In the genomic region with DNA sequence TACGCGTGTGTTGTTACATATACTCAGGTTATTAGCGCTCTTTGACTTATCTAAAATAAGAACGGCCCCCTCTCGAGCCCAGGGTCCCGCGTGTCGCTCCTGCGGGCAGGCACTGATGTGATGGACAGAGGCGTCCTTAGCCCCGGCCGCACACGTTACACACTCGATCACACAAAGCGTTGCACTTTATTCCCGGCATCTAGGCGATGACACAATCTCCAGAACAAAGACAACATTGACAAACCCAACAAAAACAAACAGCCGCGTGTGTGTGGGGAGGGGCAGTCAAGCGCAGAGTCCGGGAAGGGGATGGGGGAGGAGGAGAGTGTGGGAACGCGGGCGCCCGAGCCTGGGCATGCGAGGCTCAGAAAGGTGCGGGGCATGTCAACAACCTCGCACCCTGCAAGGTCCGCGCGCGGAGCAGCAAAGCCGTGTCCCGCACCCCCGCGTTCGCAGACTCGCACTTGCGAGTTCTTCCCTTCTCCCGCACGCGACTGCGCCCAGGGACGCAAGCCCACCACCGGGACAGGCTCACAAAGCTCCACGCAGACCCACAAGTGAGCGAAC, we compare ENCODE assay signal across 8 cellular contexts. TPM values are rescaled to one million over a fixed set of nuclear protein-coding genes. Genes with fewer than 3 reads are reported as not detected.
DNase-seq lines count a peak whose midpoint lies in the region; ATAC-seq, FAIRE-seq and TF ChIP-seq lines count a peak whose summit lies in the region.

No MANE protein-coding gene starts in this region.

- H3K36me3 ChIP-seq in GM12878 (ENCODE audit: control insufficient read depth in 2 of 2, insufficient read depth in 2 of 2, low read length in 1 of 2) (no peaks in the 10 kb centered on the region), prostate gland (peaks cover 0 to 4% of the 10 kb centered on the region in 2 donors)

- H3K79me2 ChIP-seq in GM12878 (ENCODE audit: control insufficient read depth, insufficient read depth, low read length): no peaks in the 10 kb centered on the region

- H3K4me2 ChIP-seq in GM12878 (ENCODE audit: control insufficient read depth, insufficient read depth): peak overlapping the region; percentile 75

- H3K9ac ChIP-seq in GM12878 (ENCODE audit: control insufficient read depth, insufficient read depth, low read length): peak overlapping the region; percentile 8; the same call in 1 of the 2 replicates

- TF ChIP-seq RAD21 in GM12878 (IDR thresholded peaks at IDR 0.05; ENCODE audit: insufficient read depth, low read depth, low read length): no peak

- peaks cover 14% of the 10 kb centered on the region for H3K4me1 ChIP-seq in GM12878 (ENCODE audit: control insufficient read depth, insufficient read depth, low read length)
- H3K4me1 ChIP-seq in prostate gland (replicated peaks): peaks cover 14% of the 10 kb centered on the region

- intact Hi-C loops in GM12878 (cut with micrococcal nuclease; ENCODE audit: unreplicated experiment) (no loop called here), prostate gland (cut with DNase I) (loop anchor here (2.0 kb wide), 1 partner anchor 34 kb away; no protein-coding TSS in a partner anchor)

- TF ChIP-seq CTCF in GM12878 (IDR thresholded peaks at IDR 0.05 in 2 of 3, conservative IDR thresholded peaks at IDR 0.05 in 1 of 3; ENCODE audit: control insufficient read depth in 2 of 3, extremely low read depth in 1 of 3, insufficient read depth in 1 of 3, low read depth in 3 of 3, low read length in 3 of 3): no peak
- peak in 1 of 4 experiments; percentile 1 for TF ChIP-seq CTCF in prostate gland (IDR thresholded peaks at IDR 0.05)

- ATAC-seq in GM12878: peak; percentile 23
- ATAC-seq in GM21423 (IDR thresholded peaks at IDR 0.05; ENCODE audit: unreplicated experiment): no peak

- POLR2A ChIA-PET in GM12878 (lab: Charles Lee): no interaction called here

- no peak for TF ChIP-seq POLR2A in GM12878 (IDR thresholded peaks at IDR 0.05; ENCODE audit: low read depth, low read length)
- TF ChIP-seq POLR2A in prostate gland (IDR thresholded peaks at IDR 0.05): peak; percentile 70

- CTCF ChIA-PET in GM12878 (lab: Yijun Ruan, JAX): interaction anchor here (1.1 kb wide), 1 partner anchor 13 kb away, joined by 4 read pairs; no protein-coding TSS in a partner anchor

- TF ChIP-seq EP300 in GM12878 (IDR thresholded peaks at IDR 0.05; ENCODE audit: borderline replicate concordance in 1 of 2, control insufficient read depth in 1 of 2, low read depth in 2 of 2, low read length in 2 of 2): no peak

- in situ Hi-C loops in GM12878 (cut with MboI): no loop called here

- FAIRE-seq in GM12878 (lab: Jason Lieb, UNC): no peak

- 7% methylated on average over 47 of the region's 47 CpGs for WGBS in GM12878 (ENCODE audit: insufficient coverage, insufficient replicate concordance, low lambda C conversion rate, missing lambda C conversion rate)
- WGBS in prostate gland: 1% methylated on average over 45 of the region's 47 CpGs

- no peaks in the 10 kb centered on the region for H4K20me1 ChIP-seq in GM12878 (ENCODE audit: control insufficient read depth, insufficient read depth)

- peak overlapping the region; percentile 34; the same call in 1 of the 2 replicates for H3K4me3 ChIP-seq in GM12878
- peak overlapping the region; percentile 71 to 80 for H3K4me3 ChIP-seq in prostate gland

- SMC1A ChIA-PET in GM12878 (lab: Charles Lee; ENCODE audit: uncharacterized antibody, unreplicated experiment): no interaction called here

- peak overlapping the region; percentile 15 for H2AFZ ChIP-seq in GM12878 (ENCODE audit: control insufficient read depth, low read depth, low read length)

- H3K27ac ChIP-seq in GM12878 (ENCODE audit: control insufficient read depth, insufficient read depth): no peak overlapping the region
- peak overlapping the region; percentile 94 to 98 for H3K27ac ChIP-seq in prostate gland

- H3K9me3 ChIP-seq in GM12878 (replicated peaks; ENCODE audit: control insufficient read depth, insufficient read depth, low read length) (no peaks in the 10 kb centered on the region), prostate gland (no peaks in the 10 kb centered on the region)

- RAD21 ChIA-PET in GM12878 (lab: Charles Lee; ENCODE audit: unreplicated experiment): interaction anchor here (1.2 kb wide), 1 partner anchor 42 kb away, joined by 4 read pairs; no protein-coding TSS in a partner anchor

- no TSS peak for BruUV-seq in GM12878 (replicated peaks; lab: Mats Ljungman, UMichigan)

- peak; percentile 79 for DNase-seq in ELF-1 (ENCODE audit: low read depth, low spot score)
- DNase-seq in NCI-H2227 treated with DMSO at 0.1 percent for 48 hours (lab: John Stamatoyannopoulos, UW): peak; percentile 34
- no peak for DNase-seq in GM12878 (ENCODE audit: low read depth, low spot score)
- DNase-seq in hypothalamus (lab: John Stamatoyannopoulos, UW): peak in 50 of 51 donors; percentile 35 to 94 (median 82)
- peak; percentile 93 for DNase-seq in prostate gland (ENCODE audit: low spot score)
- DNase-seq in AG20443 (ENCODE audit: low spot score): no peak
- no peak for DNase-seq in NCI-H1092 treated with DMSO at 0.1 percent for 48 hours (lab: John Stamatoyannopoulos, UW)

- H3K27me3 ChIP-seq in GM12878 (replicated peaks in 1 of 2; ENCODE audit: control insufficient read depth in 2 of 2, insufficient read depth in 2 of 2, low read length in 1 of 2): peaks cover 14 to 24% of the 10 kb centered on the region in 2 experiments
- no peaks in the 10 kb centered on the region for H3K27me3 ChIP-seq in prostate gland (replicated peaks; ENCODE audit: insufficient read depth)

RNA-seq across cellular contexts. Expression of a gene that starts 0.5 kb away (rescaled TPM):
- total RNA-seq in GM12878 (2013; cell fraction: nucleolus; rRNA removed): 1.3 and 1.4 TPM in 2 replicates
- 0.05 TPM in 1 of 2 replicates, not detected in the other for total RNA-seq in GM12878 (2014; rRNA removed)
- not detected in 2 replicates for total RNA-seq in GM12878 (2014; rRNA removed; fragmentation: Illumina TruSeq; extraction: Trizol)
- 0.28 TPM in 1 of 2 replicates, not detected in the other for total RNA-seq in GM12878 (2021)
- not detected for polyA plus RNA-seq in GM12878 (2011; ENCODE audit: low read depth)
- 4.6 and 7.5 TPM in 2 replicates for polyA plus RNA-seq in GM12878 (2011; rRNA removed)
- polyA plus RNA-seq in GM12878 (2011; cell fraction: cytosol; rRNA removed): 7.8 and 9.4 TPM in 2 replicates
- 4.4 and 8.5 TPM in 2 replicates for polyA plus RNA-seq in GM12878 (2011; cell fraction: nucleus; rRNA removed)
- 0.18 and 0.55 TPM in 2 replicates for polyA plus RNA-seq in GM12878 (2012)
- 0.13 TPM in 1 of 2 replicates, not detected in the other for polyA plus RNA-seq in GM12878 (2014; fragmentation: Illumina TruSeq; extraction: Trizol)
- under 1 TPM in 1 of 2 experiments, not detected in 1; 0.19 TPM for polyA plus RNA-seq in GM12878 (2014; fragmentation: Nextera tagmentation; extraction: Ambion mirVana)
- polyA plus RNA-seq in GM12878 (2014; rRNA removed): not detected in 2 replicates
- polyA plus RNA-seq in GM12878 (2016; fragmentation: Nextera tagmentation; extraction: Ambion mirVana): under 1 TPM; 0.13 to 0.44 TPM
- polyA minus RNA-seq in GM12878 (2011; rRNA and poly(A)+ RNA removed): 6.3 and 7.3 TPM in 2 replicates
- polyA minus RNA-seq in GM12878 (2011; cell fraction: cytosol; rRNA and poly(A)+ RNA removed): 10.4 and 11.4 TPM in 2 replicates
- polyA minus RNA-seq in GM12878 (2011; cell fraction: nucleus; rRNA and poly(A)+ RNA removed): 2.4 and 3.7 TPM in 2 replicates
- 100 to 1,000 TPM in 1 of 2 donors, 10 to 100 TPM in 1; 85.1 to 132 TPM for total RNA-seq in prostate gland

RNA-seq across cellular contexts. Expression of a gene that starts 8.5 kb away (rescaled TPM):
- 16.4 and 17.7 TPM in 2 replicates for total RNA-seq in GM12878 (2013; cell fraction: nucleolus; rRNA removed)
- total RNA-seq in GM12878 (2014; rRNA removed): 46.9 and 52.3 TPM in 2 replicates
- total RNA-seq in GM12878 (2014; rRNA removed; fragmentation: Illumina TruSeq; extraction: Trizol): 44.0 and 50.2 TPM in 2 replicates
- 32.5 and 38.3 TPM in 2 replicates for total RNA-seq in GM12878 (2021)
- 31.8 TPM for polyA plus RNA-seq in GM12878 (2011; ENCODE audit: low read depth)
- polyA plus RNA-seq in GM12878 (2011; rRNA removed): 66.4 and 81.0 TPM in 2 replicates
- polyA plus RNA-seq in GM12878 (2011; cell fraction: cytosol; rRNA removed): 106 and 113 TPM in 2 replicates
- polyA plus RNA-seq in GM12878 (2011; cell fraction: nucleus; rRNA removed): 18.1 and 20.0 TPM in 2 replicates
- 33.8 and 37.6 TPM in 2 replicates for polyA plus RNA-seq in GM12878 (2012)
- 53.6 and 74.5 TPM in 2 replicates for polyA plus RNA-seq in GM12878 (2014; fragmentation: Illumina TruSeq; extraction: Trizol)
- polyA plus RNA-seq in GM12878 (2014; fragmentation: Nextera tagmentation; extraction: Ambion mirVana): 10 to 100 TPM; 70.8 to 85.6 TPM
- 62.9 and 77.3 TPM in 2 replicates for polyA plus RNA-seq in GM12878 (2014; rRNA removed)
- 10 to 100 TPM; 52.4 to 54.4 TPM for polyA plus RNA-seq in GM12878 (2016; fragmentation: Nextera tagmentation; extraction: Ambion mirVana)
- 46.1 and 62.1 TPM in 2 replicates for polyA minus RNA-seq in GM12878 (2011; rRNA and poly(A)+ RNA removed)
- polyA minus RNA-seq in GM12878 (2011; cell fraction: cytosol; rRNA and poly(A)+ RNA removed): 15.3 and 18.2 TPM in 2 replicates
- polyA minus RNA-seq in GM12878 (2011; cell fraction: nucleus; rRNA and poly(A)+ RNA removed): 7.3 and 8.8 TPM in 2 replicates
- 10 to 100 TPM; 26.6 to 48.0 TPM for total RNA-seq in prostate gland

RNA-seq across cellular contexts. Expression of a gene that starts 13.1 kb away (rescaled TPM):
- 9.6 and 10.3 TPM in 2 replicates for total RNA-seq in GM12878 (2013; cell fraction: nucleolus; rRNA removed)
- total RNA-seq in GM12878 (2014; rRNA removed): 19.6 and 25.8 TPM in 2 replicates
- 9.8 and 13.5 TPM in 2 replicates for total RNA-seq in GM12878 (2014; rRNA removed; fragmentation: Illumina TruSeq; extraction: Trizol)
- total RNA-seq in GM12878 (2021): 53.1 and 56.1 TPM in 2 replicates
- polyA plus RNA-seq in GM12878 (2011; ENCODE audit: low read depth): 41.6 TPM
- polyA plus RNA-seq in GM12878 (2011; rRNA removed): 12.9 and 20.0 TPM in 2 replicates
- polyA plus RNA-seq in GM12878 (2011; cell fraction: cytosol; rRNA removed): 93.0 and 97.8 TPM in 2 replicates
- polyA plus RNA-seq in GM12878 (2011; cell fraction: nucleus; rRNA removed): 54.6 and 56.5 TPM in 2 replicates
- 78.3 and 89.7 TPM in 2 replicates for polyA plus RNA-seq in GM12878 (2012)
- 6.0 TPM in 1 of 2 replicates, not detected in the other for polyA plus RNA-seq in GM12878 (2014; fragmentation: Illumina TruSeq; extraction: Trizol)
- polyA plus RNA-seq in GM12878 (2014; fragmentation: Nextera tagmentation; extraction: Ambion mirVana): 10 to 100 TPM in 1 of 2 experiments, 1 to 10 TPM in 1; 5.9 to 25.7 TPM
- polyA plus RNA-seq in GM12878 (2014; rRNA removed): 78.7 and 93.1 TPM in 2 replicates
- polyA plus RNA-seq in GM12878 (2016; fragmentation: Nextera tagmentation; extraction: Ambion mirVana): 10 to 100 TPM; 42.4 to 48.1 TPM
- polyA minus RNA-seq in GM12878 (2011; rRNA and poly(A)+ RNA removed): 7.6 and 31.0 TPM in 2 replicates
- polyA minus RNA-seq in GM12878 (2011; cell fraction: cytosol; rRNA and poly(A)+ RNA removed): 5.5 and 13.8 TPM in 2 replicates
- 6.9 and 11.0 TPM in 2 replicates for polyA minus RNA-seq in GM12878 (2011; cell fraction: nucleus; rRNA and poly(A)+ RNA removed)
- 10 to 100 TPM; 93.6 to 97.0 TPM for total RNA-seq in prostate gland

RNA-seq across cellular contexts. Expression of a gene that starts 45.9 kb away (rescaled TPM):
- 19.8 and 25.9 TPM in 2 replicates for total RNA-seq in GM12878 (2013; cell fraction: nucleolus; rRNA removed)
- total RNA-seq in GM12878 (2014; rRNA removed): 142 and 149 TPM in 2 replicates
- 90.5 and 95.1 TPM in 2 replicates for total RNA-seq in GM12878 (2014; rRNA removed; fragmentation: Illumina TruSeq; extraction: Trizol)
- 97.2 and 101 TPM in 2 replicates for total RNA-seq in GM12878 (2021)
- polyA plus RNA-seq in GM12878 (2011; ENCODE audit: low read depth): 176 TPM
- polyA plus RNA-seq in GM12878 (2011; rRNA removed): 42.5 and 61.3 TPM in 2 replicates
- 112 and 161 TPM in 2 replicates for polyA plus RNA-seq in GM12878 (2011; cell fraction: cytosol; rRNA removed)
- polyA plus RNA-seq in GM12878 (2011; cell fraction: nucleus; rRNA removed): 95.9 and 97.3 TPM in 2 replicates
- 124 and 153 TPM in 2 replicates for polyA plus RNA-seq in GM12878 (2012)
- 92.4 and 139 TPM in 2 replicates for polyA plus RNA-seq in GM12878 (2014; fragmentation: Illumina TruSeq; extraction: Trizol)
- 100 to 1,000 TPM; 144 to 181 TPM for polyA plus RNA-seq in GM12878 (2014; fragmentation: Nextera tagmentation; extraction: Ambion mirVana)
- 78.1 and 79.7 TPM in 2 replicates for polyA plus RNA-seq in GM12878 (2014; rRNA removed)
- 100 to 1,000 TPM; 230 to 238 TPM for polyA plus RNA-seq in GM12878 (2016; fragmentation: Nextera tagmentation; extraction: Ambion mirVana)
- polyA minus RNA-seq in GM12878 (2011; rRNA and poly(A)+ RNA removed): 64.4 and 93.5 TPM in 2 replicates
- polyA minus RNA-seq in GM12878 (2011; cell fraction: cytosol; rRNA and poly(A)+ RNA removed): 41.7 and 45.5 TPM in 2 replicates
- 16.6 and 31.4 TPM in 2 replicates for polyA minus RNA-seq in GM12878 (2011; cell fraction: nucleus; rRNA and poly(A)+ RNA removed)
- 100 to 1,000 TPM; 111 to 236 TPM for total RNA-seq in prostate gland

RNA-seq across cellular contexts. Expression of a gene that starts 46.5 kb away (rescaled TPM):
- 6.4 and 7.4 TPM in 2 replicates for total RNA-seq in GM12878 (2013; cell fraction: nucleolus; rRNA removed)
- total RNA-seq in GM12878 (2014; rRNA removed): 1.4 and 1.6 TPM in 2 replicates
- 0.69 and 0.89 TPM in 2 replicates for total RNA-seq in GM12878 (2014; rRNA removed; fragmentation: Illumina TruSeq; extraction: Trizol)
- total RNA-seq in GM12878 (2021): 2.0 and 3.0 TPM in 2 replicates
- polyA plus RNA-seq in GM12878 (2011; ENCODE audit: low read depth): 0.33 TPM
- 0.65 and 0.90 TPM in 2 replicates for polyA plus RNA-seq in GM12878 (2011; rRNA removed)
- polyA plus RNA-seq in GM12878 (2011; cell fraction: cytosol; rRNA removed): 1.8 and 2.2 TPM in 2 replicates
- 6.9 and 8.9 TPM in 2 replicates for polyA plus RNA-seq in GM12878 (2011; cell fraction: nucleus; rRNA removed)
- 0.42 and 0.69 TPM in 2 replicates for polyA plus RNA-seq in GM12878 (2012)
- 0.33 and 1.1 TPM in 2 replicates for polyA plus RNA-seq in GM12878 (2014; fragmentation: Illumina TruSeq; extraction: Trizol)
- polyA plus RNA-seq in GM12878 (2014; fragmentation: Nextera tagmentation; extraction: Ambion mirVana): under 1 TPM; 0.08 to 0.20 TPM
- polyA plus RNA-seq in GM12878 (2014; rRNA removed): 3.1 and 4.2 TPM in 2 replicates
- 1 to 10 TPM in 1 of 2 experiments, under 1 TPM in 1; 0.91 to 1.0 TPM for polyA plus RNA-seq in GM12878 (2016; fragmentation: Nextera tagmentation; extraction: Ambion mirVana)
- 0.95 and 1.5 TPM in 2 replicates for polyA minus RNA-seq in GM12878 (2011; rRNA and poly(A)+ RNA removed)
- 0.73 and 0.80 TPM in 2 replicates for polyA minus RNA-seq in GM12878 (2011; cell fraction: cytosol; rRNA and poly(A)+ RNA removed)
- 2.2 and 4.2 TPM in 2 replicates for polyA minus RNA-seq in GM12878 (2011; cell fraction: nucleus; rRNA and poly(A)+ RNA removed)
- 1 to 10 TPM in 1 of 2 donors, under 1 TPM in 1; 0.14 to 1.6 TPM for total RNA-seq in prostate gland

Comparison
In these comparisons a context has a peak if more than half of its experiments do, and no peak if none do; other contexts are left out.
1. DNase-seq: peak in ELF-1 (single experiment), NCI-H2227 treated with DMSO at 0.1 percent for 48 hours (single experiment), hypothalamus (50 of 51) and prostate gland (single experiment); none in GM12878 (single experiment), AG20443 (single experiment) and NCI-H1092 treated with DMSO at 0.1 percent for 48 hours (single experiment).
2. RNA of a gene that starts 0.5 kb away (total RNA-seq): 85.1 to 132 TPM in prostate gland; 0.05 to 1.4 TPM in GM12878; every median in the first group is over 10 times any median in the second.